Comparison of ENCODE assay signal across 8 cellular contexts in the genomic region with DNA sequence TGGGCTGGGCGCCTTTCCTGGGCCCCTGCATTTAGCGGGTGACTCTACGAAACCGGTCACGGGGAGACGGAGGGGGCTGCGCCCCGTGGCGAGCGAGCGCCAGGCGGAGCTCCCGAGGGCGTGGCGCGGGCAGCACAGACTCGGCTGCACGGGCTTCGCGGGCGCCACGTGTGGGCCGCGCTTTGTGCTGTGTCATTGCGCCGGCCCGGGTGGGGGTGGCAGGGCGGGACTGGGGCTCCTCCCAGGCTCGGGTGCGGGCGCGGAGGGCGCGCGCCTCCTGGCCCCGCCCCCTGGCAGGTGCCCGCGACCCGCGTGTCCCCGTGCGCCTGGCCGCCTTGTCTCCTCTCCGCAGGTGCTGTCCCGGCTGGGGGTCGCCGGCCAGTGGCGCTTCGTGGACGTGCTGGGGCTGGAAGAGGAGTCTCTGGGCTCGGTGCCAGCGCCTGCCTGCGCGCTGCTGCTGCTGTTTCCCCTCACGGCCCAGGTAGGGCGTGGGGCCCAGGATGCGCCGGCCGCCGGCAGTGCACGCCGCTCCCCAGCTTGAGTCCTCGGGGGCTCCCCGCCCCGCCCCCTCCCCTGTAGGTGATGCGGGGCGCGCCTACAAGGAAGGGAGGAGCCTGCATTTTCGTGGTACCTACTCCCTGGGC. TPM values are rescaled to one million over a fixed set of nuclear protein-coding genes. Genes with fewer than 3 reads are reported as not detected.
DNase-seq lines count a peak whose midpoint lies in the region; ATAC-seq and TF ChIP-seq lines count a peak whose summit lies in the region.

No MANE protein-coding gene starts in this region.

- H3F3A ChIP-seq in GM23338 (replicated peaks; ENCODE audit: low read depth) = peaks cover 26% of the 10 kb centered on the region; the same call in 1 of the 2 replicates

- H3K27me3 Mint-ChIP-seq in GM23338 (ENCODE audit: insufficient read depth, low read depth, poor library complexity) (peaks cover 9% of the 10 kb centered on the region), neural crest cell (ENCODE audit: low read depth) (peaks cover 11% of the 10 kb centered on the region)
- H3K27me3 Mint-ChIP-seq in activated T-cell treated with anti-CD3 and anti-CD28 coated beads, Interleukin-2, amount 50 U/mL, for 4 hours (ENCODE audit: low read depth) = peaks cover 50% of the 10 kb centered on the region

- H3K27ac Mint-ChIP-seq in GM23338 (peak overlapping the region; percentile 97), neural crest cell (ENCODE audit: unreplicated experiment) (peak overlapping the region; percentile 89)

- peaks cover 28% of the 10 kb centered on the region for H4K20me1 ChIP-seq in GM23338 (replicated peaks; ENCODE audit: insufficient read depth)

- H3K4me3 Mint-ChIP-seq in GM23338 (peak overlapping the region; percentile 97), neural crest cell (peak overlapping the region; percentile 96)
- peak overlapping the region; percentile 71 for H3K4me3 Mint-ChIP-seq in activated T-cell treated with anti-CD3 and anti-CD28 coated beads, Interleukin-2, amount 50 U/mL, for 4 hours

- H3K4me3 ChIP-seq in GM23338 (peak overlapping the region; percentile 65), fibroblast of villous mesenchyme (ENCODE audit: low read depth, low read length) (peak overlapping the region; percentile 69), urinary bladder (ENCODE audit: low read depth, low read length) (peak overlapping the region; percentile 47)

- H3K36me3 ChIP-seq in ES-I3 (ENCODE audit: insufficient read depth, low read length) (peaks cover 36% of the 10 kb centered on the region), GM23338 (ENCODE audit: insufficient read depth) (peaks cover 38% of the 10 kb centered on the region), urinary bladder (ENCODE audit: insufficient read depth) (no peaks in the 10 kb centered on the region)

- DNase-seq in GM23338 (ENCODE audit: low spot score) (peak; percentile 74), NCI-H1417 treated with DMSO at 0.1 percent for 48 hours (lab: John Stamatoyannopoulos, UW) (peak; percentile 38), fibroblast of villous mesenchyme (ENCODE audit: low read depth) (peak; percentile 49), neural crest cell (ENCODE audit: low read depth, low spot score) (peak; percentile 41), SIG-M5 (lab: John Stamatoyannopoulos, UW) (no peak)
- no peak for DNase-seq in activated T-cell treated with anti-CD3 and anti-CD28 coated beads, Interleukin-2, amount 50 U/mL, for 4 hours

- H3K79me2 ChIP-seq in GM23338 (replicated peaks; ENCODE audit: insufficient read depth) = peaks cover 41% of the 10 kb centered on the region

- peaks cover 20% of the 10 kb centered on the region for H3K4me1 ChIP-seq in ES-I3 (ENCODE audit: insufficient read depth, low read length)
- peaks cover 23% of the 10 kb centered on the region for H3K4me1 ChIP-seq in GM23338 (ENCODE audit: insufficient read depth)
- peaks cover 8% of the 10 kb centered on the region for H3K4me1 ChIP-seq in urinary bladder (ENCODE audit: insufficient read depth)

- H3K9me3 ChIP-seq in ES-I3 (ENCODE audit: control insufficient read depth, insufficient read depth, low read length) = no peaks in the 10 kb centered on the region

- WGBS in urinary bladder = 2% methylated on average over 69 of the region's 69 CpGs

- peak overlapping the region; percentile 86 for H3K27ac ChIP-seq in GM23338 (ENCODE audit: low read depth)
- no peak overlapping the region for H3K27ac ChIP-seq in urinary bladder (ENCODE audit: low read depth)

- H3K36me3 Mint-ChIP-seq in GM23338 (ENCODE audit: low read depth) = peaks cover 51% of the 10 kb centered on the region
- peaks cover 2% of the 10 kb centered on the region for H3K36me3 Mint-ChIP-seq in activated T-cell treated with anti-CD3 and anti-CD28 coated beads, Interleukin-2, amount 50 U/mL, for 4 hours (ENCODE audit: insufficient read depth)
- H3K36me3 Mint-ChIP-seq in neural crest cell (ENCODE audit: low read depth) = peaks cover 4% of the 10 kb centered on the region

- peak; percentile 64 for ATAC-seq in GM23338
- peak; percentile 75 to 79 for ATAC-seq in activated T-cell treated with anti-CD3 and anti-CD28 coated beads, Interleukin-2, amount 50 U/mL, for 4 hours

- H3K4me1 Mint-ChIP-seq in GM23338 = peaks cover 26% of the 10 kb centered on the region
- peaks cover 9% of the 10 kb centered on the region for H3K4me1 Mint-ChIP-seq in activated T-cell treated with anti-CD3 and anti-CD28 coated beads, Interleukin-2, amount 50 U/mL, for 4 hours (ENCODE audit: low read depth)
- H3K4me1 Mint-ChIP-seq in neural crest cell = peaks cover 32% of the 10 kb centered on the region

- peaks cover 4% of the 10 kb centered on the region; the same call in 1 of the 3 replicates for H3K9me3 Mint-ChIP-seq in GM23338
- no peaks in the 10 kb centered on the region for H3K9me3 Mint-ChIP-seq in activated T-cell treated with anti-CD3 and anti-CD28 coated beads, Interleukin-2, amount 50 U/mL, for 4 hours
- peaks cover 3% of the 10 kb centered on the region for H3K9me3 Mint-ChIP-seq in neural crest cell

- H3K9me2 ChIP-seq in GM23338 (ENCODE audit: insufficient read depth) = no peaks in the 10 kb centered on the region

- no peaks in the 10 kb centered on the region for H3K27me3 ChIP-seq in GM23338 (ENCODE audit: insufficient read depth)

- H2AFZ ChIP-seq in GM23338 = no peak overlapping the region

- peak overlapping the region; percentile 78 for H3K4me2 ChIP-seq in GM23338

- peak overlapping the region; percentile 77 for H3K9ac ChIP-seq in ES-I3 (ENCODE audit: low read depth, low read length)

- TF ChIP-seq CTCF in GM23338 (conservative IDR thresholded peaks at IDR 0.05; ENCODE audit: low read depth in 2 of 2) = no peak
- TF ChIP-seq CTCF in fibroblast of villous mesenchyme (IDR thresholded peaks at IDR 0.05; ENCODE audit: insufficient read depth, low read depth, low read length) = no peak
- no peak for TF ChIP-seq CTCF in neural crest cell (conservative IDR thresholded peaks at IDR 0.05)

TF ChIP-seq in GM23338, 12 proteins besides CTCF, POLR2A, EP300 and RAD21 (continues in another document):
- TF ChIP-seq CREB1 (CRISPR knock-in tag; IDR thresholded peaks at IDR 0.05; ENCODE audit: low read depth) (peak; percentile 10; the same call in 1 of the 2 replicates), ZNF114 (CRISPR knock-in tag; IDR thresholded peaks at IDR 0.05) (no peak)

RNA-seq across cellular contexts. Expression of gene UCHL1, which starts 0.7 kb away (rescaled TPM):
- total RNA-seq in GM23338 (2014; rRNA removed; shearing (Covaris generic)) = 1,758 and 1,823 TPM in 2 replicates
- 926 and 998 TPM in 2 replicates for polyA plus RNA-seq in GM23338 (2016; fragmentation: Nextera tagmentation; extraction: Ambion mirVana)
- total RNA-seq in activated T-cell treated with anti-CD3 and anti-CD28 coated beads, Interleukin-2, amount 50 U/mL, for 4 hours = 1 to 10 TPM; 2.9 to 9.3 (median 4.7) TPM
- total RNA-seq in fibroblast of villous mesenchyme = 488 and 579 TPM in 2 replicates
- 265 and 285 TPM in 2 replicates for total RNA-seq in neural crest cell
- 37.2 TPM for total RNA-seq in urinary bladder
- polyA plus RNA-seq in urinary bladder = 81.6 TPM

RNA-seq across cellular contexts. Expression of gene APBB2, which starts 43.0 kb away (rescaled TPM):
- total RNA-seq in GM23338 (2014; rRNA removed; shearing (Covaris generic)) = 56.4 and 74.8 TPM in 2 replicates
- polyA plus RNA-seq in GM23338 (2016; fragmentation: Nextera tagmentation; extraction: Ambion mirVana) = 34.1 and 35.8 TPM in 2 replicates
- 1 to 10 TPM; 1.1 to 2.2 (median 1.2) TPM for total RNA-seq in activated T-cell treated with anti-CD3 and anti-CD28 coated beads, Interleukin-2, amount 50 U/mL, for 4 hours
- 96.3 and 133 TPM in 2 replicates for total RNA-seq in fibroblast of villous mesenchyme
- 68.5 and 72.7 TPM in 2 replicates for total RNA-seq in neural crest cell
- 67.8 TPM for total RNA-seq in urinary bladder
- polyA plus RNA-seq in urinary bladder = 20.6 TPM

Comparison
In these comparisons a context has a peak if more than half of its experiments do, and no peak if none do; other contexts are left out.
1. DNase-seq: peak in GM23338 (single experiment), NCI-H1417 treated with DMSO at 0.1 percent for 48 hours (single experiment), fibroblast of villous mesenchyme (single experiment) and neural crest cell (single experiment); none in activated T-cell treated with anti-CD3 and anti-CD28 coated beads, Interleukin-2, amount 50 U/mL, for 4 hours (single experiment) and SIG-M5 (single experiment).
2. RNA of gene APBB2, which starts 43.0 kb away (total RNA-seq): 96.3 to 133 TPM in fibroblast of villous mesenchyme, 56.4 to 74.8 TPM in GM23338, 68.5 to 72.7 TPM in neural crest cell and 67.8 TPM in urinary bladder (single experiment); 1.1 to 2.2 TPM in activated T-cell treated with anti-CD3 and anti-CD28 coated beads, Interleukin-2, amount 50 U/mL, for 4 hours; every median in the first group is over 10 times any median in the second.
3. Peak in every context shown above with its lines, with median percentiles within 50 percentile points of each other: H3K4me3 ChIP-seq and H3K4me3 Mint-ChIP-seq.